Comparison of ENCODE assay signal across 7 cellular contexts in the genomic region with DNA sequence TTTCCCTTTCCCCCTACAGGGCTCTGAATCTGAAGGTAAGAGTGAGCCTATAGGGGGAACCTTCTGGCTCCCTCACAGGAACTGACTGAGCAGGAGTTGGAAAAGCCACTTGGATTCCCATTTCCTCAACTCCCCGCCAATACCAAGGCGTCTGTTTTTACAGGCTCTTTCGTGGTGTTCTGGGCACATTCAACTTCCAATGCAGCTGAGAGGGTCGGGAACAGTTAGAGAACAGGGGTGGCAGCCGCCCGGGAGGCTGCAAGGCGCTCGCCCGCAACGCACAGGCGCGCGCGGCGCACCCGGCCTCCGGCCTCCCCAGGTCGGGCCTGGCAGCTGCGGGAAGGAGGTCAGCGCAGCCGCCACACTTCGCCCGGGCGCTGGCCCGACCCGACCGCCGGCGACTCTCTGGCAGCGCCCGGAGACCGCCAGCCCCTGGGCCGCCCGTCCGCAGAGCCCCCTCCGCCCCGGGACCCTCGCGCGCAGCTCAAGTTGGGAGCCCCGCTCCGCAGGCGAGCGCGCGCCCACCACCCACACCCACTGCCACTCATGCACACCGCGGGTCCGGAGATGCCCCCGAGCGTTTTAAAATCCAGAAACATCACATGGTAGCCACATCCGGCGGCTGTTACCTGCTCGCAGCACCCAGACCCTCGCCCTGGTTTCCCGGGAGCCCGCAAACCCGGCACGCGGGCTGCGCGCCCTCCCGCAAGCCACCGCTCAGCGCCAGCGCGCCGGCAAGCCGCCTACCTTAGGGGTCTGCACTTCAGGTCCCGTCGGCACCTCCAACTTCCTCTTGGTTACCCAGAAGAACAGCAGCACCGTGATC. TPM values are rescaled to one million over a fixed set of nuclear protein-coding genes. Genes with fewer than 3 reads are reported as not detected.
A peak's percentile ranks its signal among the peaks of the same experiment; 100 is the strongest.
DNase-seq lines count a peak whose midpoint lies in the region; ATAC-seq, FAIRE-seq and TF ChIP-seq lines count a peak whose summit lies in the region.

No MANE protein-coding gene starts in this region.

- H3K36me3 ChIP-seq in mucosa of rectum (ENCODE audit: control insufficient read depth in 2 of 2, insufficient read depth in 2 of 2, low read length in 2 of 2), result no peaks in the 10 kb centered on the region

- peaks cover 4 to 8% of the 10 kb centered on the region in 2 donors for H3K4me1 ChIP-seq in mucosa of rectum (ENCODE audit: control insufficient read depth in 2 of 2, insufficient read depth in 2 of 2, low read length in 2 of 2)

- no peak for TF ChIP-seq POLR2A in GM12891 (IDR thresholded peaks at IDR 0.05; ENCODE audit: low read depth, low read length)

- no peak for ATAC-seq in HG03135 (IDR thresholded peaks at IDR 0.05; ENCODE audit: unreplicated experiment)

- DNase-seq in GM12891 (ENCODE audit: insufficient read length, low spot score), result peak; percentile 30
- peak; percentile 39 for DNase-seq in NCI-H1694 treated with DMSO at 0.1 percent for 48 hours (lab: John Stamatoyannopoulos, UW)
- no peak for DNase-seq in dorsolateral prefrontal cortex
- no peak for DNase-seq in activated effector memory CD4-positive, alpha-beta T cell treated with anti-CD3 and anti-CD28 coated beads, Interleukin-2, amount 50 U/mL, for 16 hours
- no peak for DNase-seq in A172 (ENCODE audit: low spot score)

- H3K4me3 ChIP-seq in dorsolateral prefrontal cortex (peak overlapping the region; percentile 33 to 79 (median 66)), mucosa of rectum (ENCODE audit: low read length in 2 of 2) (peak overlapping the region; percentile 50 to 52)

- no peak for FAIRE-seq in GM12891 (lab: Jason Lieb, UNC)

- H3K27ac ChIP-seq in dorsolateral prefrontal cortex, result peak overlapping the region in 31 of 59 donors; percentile 5 to 76 (median 40)
- no peak overlapping the region for H3K27ac ChIP-seq in mucosa of rectum (ENCODE audit: low read depth in 2 of 2, low read length in 2 of 2)

- H3K27me3 ChIP-seq in dorsolateral prefrontal cortex (peaks cover 0 to 19% (median 0%) of the 10 kb centered on the region in 45 donors), mucosa of rectum (ENCODE audit: control insufficient read depth in 2 of 2, insufficient read depth in 2 of 2, low read length in 2 of 2) (peaks cover 28 to 41% of the 10 kb centered on the region in 2 donors)

- intact Hi-C loops in dorsolateral prefrontal cortex (cut with DNase I), result loop anchor here in 1 of 2 donors (2.0 kb wide), 1 partner anchor 95 kb away; no protein-coding TSS in a partner anchor

- no peaks in the 10 kb centered on the region for H3K9me3 ChIP-seq in mucosa of rectum (ENCODE audit: control insufficient read depth in 2 of 2, low read length in 2 of 2)

- no peak overlapping the region for H3K9ac ChIP-seq in mucosa of rectum (ENCODE audit: low read depth in 1 of 2, low read length in 2 of 2)

- no peak for TF ChIP-seq CTCF in dorsolateral prefrontal cortex (IDR thresholded peaks at IDR 0.05 in 54 of 56, conservative IDR thresholded peaks at IDR 0.05 in 2 of 56; ENCODE audit: low read depth in 1 of 56, partially characterized antibody in 56 of 56)

TF ChIP-seq in GM12891, 5 proteins besides CTCF, POLR2A, EP300 and RAD21:
- TF ChIP-seq PAX5 (IDR thresholded peaks at IDR 0.05; ENCODE audit: insufficient read depth, low read length, severe bottlenecking) (no peak), TAF1 (IDR thresholded peaks at IDR 0.05; ENCODE audit: low read depth, low read length) (no peak), POLR2AphosphoS5 (IDR thresholded peaks at IDR 0.05; ENCODE audit: low read depth, low read length) (no peak), POU2F2 (IDR thresholded peaks at IDR 0.05; ENCODE audit: low read depth, low read length) (no peak), SPI1 (IDR thresholded peaks at IDR 0.05; ENCODE audit: low read depth, low read length) (no peak)

RNA-seq across cellular contexts. Expression of gene GALNT14, which starts 0.8 kb away (rescaled TPM):
- not detected for polyA plus RNA-seq in GM12891 (2012; ENCODE audit: low read depth, missing spikeins)
- total RNA-seq in dorsolateral prefrontal cortex, result 10 to 100 TPM in 83 of 120 experiments, 1 to 10 TPM in 37; 4.0 to 20.3 (median 11.8) TPM
- not detected in 2 replicates for total RNA-seq in A172 (2014; rRNA removed; shearing (Covaris generic))

Comparison
In these comparisons a context has a peak if more than half of its experiments do, and no peak if none do; other contexts are left out.
1. DNase-seq: peak in GM12891 (single experiment) and NCI-H1694 treated with DMSO at 0.1 percent for 48 hours (single experiment); none in dorsolateral prefrontal cortex (0 of 10), activated effector memory CD4-positive, alpha-beta T cell treated with anti-CD3 and anti-CD28 coated beads, Interleukin-2, amount 50 U/mL, for 16 hours (single experiment) and A172 (single experiment).
2. H3K27ac ChIP-seq: peak in dorsolateral prefrontal cortex (31 of 59); none in mucosa of rectum (0 of 2).